In genomic region chr11:67293090-67293489, GRCh38 we compare ENCODE assay signal across 10 cellular contexts. TPM values are rescaled to one million over a fixed set of nuclear protein-coding genes. Genes with fewer than 3 reads are reported as not detected.
DNase-seq lines count a peak whose midpoint lies in the region; ATAC-seq and TF ChIP-seq lines count a peak whose summit lies in the region.
"Had no signal": no experiment of that assay in that cellular context is flagged by ENCODE, and none has a peak within 500 bp of the region (broad histone marks: within the 10 kb centered on the region; RNA-seq: fewer than 3 reads in every experiment).

No MANE protein-coding gene starts in this region.

- no peak for TF ChIP-seq POLR2A in sigmoid colon (IDR thresholded peaks at IDR 0.05)

- peak overlapping the region; percentile 16 for H3K4me3 Mint-ChIP-seq in T-helper 1 cell treated with Interleukin-12 subunit alpha and Interleukin-12 subunit beta and Interleukin-4 antibody, amounts not matched to agents 30 μg/mL and 1 μg/mL, for 36 hours

- H3K9me2 ChIP-seq in OCI-LY7 (ENCODE audit: insufficient read depth, low read length), result no peaks in the 10 kb centered on the region

- H3K27ac Mint-ChIP-seq in T-helper 1 cell treated with Interleukin-12 subunit alpha and Interleukin-12 subunit beta and Interleukin-4 antibody, amounts not matched to agents 30 μg/mL and 1 μg/mL, for 36 hours, result peak overlapping the region; percentile 27

- POLR2A ChIA-PET in OCI-LY7 (lab: Charles Lee), result interaction anchor here (1.0 to 1.3 kb wide), 2 partner anchors 17 to 26 kb away, joined by 3 to 5 read pairs; no protein-coding TSS in a partner anchor

- no TSS peak for BruUV-seq in OCI-LY7 (replicated peaks; lab: Mats Ljungman, UMichigan)

- WGBS in sigmoid colon, 2 donors, result 47 to 52% methylated on average over 3 of the region's 3 CpGs

- H3K27ac ChIP-seq in OCI-LY7 (ENCODE audit: low read depth, low read length, poor library complexity, severe bottlenecking) (no peak overlapping the region), sigmoid colon (no peak overlapping the region)

- H4K20me1 ChIP-seq in OCI-LY7 (ENCODE audit: insufficient read depth, low read length), result no peaks in the 10 kb centered on the region

- H3K36me3 ChIP-seq in OCI-LY7 (ENCODE audit: insufficient read depth, low read length) (peaks cover 84% of the 10 kb centered on the region), sigmoid colon (peaks cover 4 to 36% (median 14%) of the 10 kb centered on the region in 4 donors)

- peaks cover 19% of the 10 kb centered on the region for H3K9me3 Mint-ChIP-seq in T-helper 1 cell treated with Interleukin-12 subunit alpha and Interleukin-12 subunit beta and Interleukin-4 antibody, amounts not matched to agents 30 μg/mL and 1 μg/mL, for 36 hours

- peaks cover 18% of the 10 kb centered on the region; the same call in 1 of the 2 replicates for H3K79me2 ChIP-seq in OCI-LY7 (ENCODE audit: insufficient read depth, low read depth, low read length)

- H3K9me3 ChIP-seq in OCI-LY7 (ENCODE audit: low read length), result peaks cover 28% of the 10 kb centered on the region
- H3K9me3 ChIP-seq in sigmoid colon, result peaks cover 0 to 3% (median 0%) of the 10 kb centered on the region in 4 donors

- no peaks in the 10 kb centered on the region for H3K27me3 Mint-ChIP-seq in T-helper 1 cell treated with Interleukin-12 subunit alpha and Interleukin-12 subunit beta and Interleukin-4 antibody, amounts not matched to agents 30 μg/mL and 1 μg/mL, for 36 hours (ENCODE audit: low read depth)

- TF ChIP-seq EP300 in sigmoid colon (IDR thresholded peaks at IDR 0.05), result no peak

- peak overlapping the region; percentile 10; the same call in 1 of the 2 replicates for H3K4me2 ChIP-seq in OCI-LY7 (ENCODE audit: low read length)

- no peak for TF ChIP-seq CTCF in OCI-LY7 (conservative IDR thresholded peaks at IDR 0.05; ENCODE audit: low read length)
- no peak for TF ChIP-seq CTCF in choroid plexus epithelial cell (conservative IDR thresholded peaks at IDR 0.05; ENCODE audit: low read depth, low read length)
- no peak for TF ChIP-seq CTCF in sigmoid colon (IDR thresholded peaks at IDR 0.05)

- H2AFZ ChIP-seq in OCI-LY7 (ENCODE audit: low read length), result no peak overlapping the region

- H3K4me1 ChIP-seq in OCI-LY7 (ENCODE audit: insufficient read depth, low read length, poor library complexity, severe bottlenecking) (peaks cover 25% of the 10 kb centered on the region), sigmoid colon (peaks cover 0 to 43% (median 26%) of the 10 kb centered on the region in 4 donors)

- peaks cover 25% of the 10 kb centered on the region for H3K4me1 Mint-ChIP-seq in T-helper 1 cell treated with Interleukin-12 subunit alpha and Interleukin-12 subunit beta and Interleukin-4 antibody, amounts not matched to agents 30 μg/mL and 1 μg/mL, for 36 hours (ENCODE audit: low read depth)

- CTCF ChIA-PET in OCI-LY7 (lab: Charles Lee; ENCODE audit: unreplicated experiment), result interaction anchor here (0.6 to 0.7 kb wide), 2 partner anchors 12 to 28 kb away, joined by 3 to 4 read pairs; no protein-coding TSS in a partner anchor

- no peak overlapping the region for H3K4me3 ChIP-seq in OCI-LY7 (ENCODE audit: low read depth, low read length, poor library complexity, severe bottlenecking)
- H3K4me3 ChIP-seq in choroid plexus epithelial cell (ENCODE audit: low read depth, low read length), result no peak overlapping the region
- no peak overlapping the region for H3K4me3 ChIP-seq in sigmoid colon

- intact Hi-C loops in OCI-LY7 (cut with micrococcal nuclease; ENCODE audit: unreplicated experiment) (no loop called here), sigmoid colon (cut with DNase I) (no loop called here)

- DNase-seq in T-helper 1 cell (no peak), OCI-LY7 (ENCODE audit: low spot score) (no peak), choroid plexus epithelial cell (ENCODE audit: low read depth) (peak; percentile 66), non-pigmented ciliary epithelial cell (ENCODE audit: low read depth) (peak; percentile 31), sigmoid colon (no peak), NK-92 (lab: John Stamatoyannopoulos, UW; ENCODE audit: unreplicated experiment) (no peak)
- DNase-seq: activated CD4-positive, CD25-positive, alpha-beta regulatory T cell treated with anti-CD3 and anti-CD28 coated beads, Interleukin-2, amount 50 U/mL, for 72 hours; OCI-M1 had no signal

- no peak for ATAC-seq in HG02763 (IDR thresholded peaks at IDR 0.05; ENCODE audit: unreplicated experiment)

- H3K27me3 ChIP-seq in sigmoid colon, result no peaks in the 10 kb centered on the region

- peaks cover 55% of the 10 kb centered on the region for H3K36me3 Mint-ChIP-seq in T-helper 1 cell treated with Interleukin-12 subunit alpha and Interleukin-12 subunit beta and Interleukin-4 antibody, amounts not matched to agents 30 μg/mL and 1 μg/mL, for 36 hours (ENCODE audit: low read depth)

RNA-seq across cellular contexts. Expression of gene ANKRD13D, which starts 4.0 kb away (rescaled TPM):
- 101 and 136 TPM in 2 replicates for total RNA-seq in OCI-LY7 (2014; rRNA removed; shearing (Covaris generic))
- total RNA-seq in OCI-LY7 (2022) (119 and 136 TPM in 2 replicates), sigmoid colon (10 to 100 TPM; 23.9 to 45.7 (median 24.2) TPM)
- polyA plus RNA-seq in sigmoid colon, result 10 to 100 TPM in 2 of 3 donors, 1 to 10 TPM in 1; 9.0 to 42.2 (median 16.8) TPM

RNA-seq across cellular contexts. Expression of gene SSH3, which starts 10.2 kb away (rescaled TPM):
- 8.4 and 9.2 TPM in 2 replicates for total RNA-seq in OCI-LY7 (2014; rRNA removed; shearing (Covaris generic))
- total RNA-seq in OCI-LY7 (2022) (18.5 and 22.0 TPM in 2 replicates), sigmoid colon (10 to 100 TPM; 20.0 to 37.7 (median 26.6) TPM)
- 10 to 100 TPM; 15.6 to 39.0 (median 21.3) TPM for polyA plus RNA-seq in sigmoid colon

RNA-seq across cellular contexts. Expression of gene GRK2, which starts 26.8 kb away (rescaled TPM):
- 379 and 397 TPM in 2 replicates for total RNA-seq in OCI-LY7 (2014; rRNA removed; shearing (Covaris generic))
- total RNA-seq in OCI-LY7 (2022) (280 and 373 TPM in 2 replicates), sigmoid colon (10 to 100 TPM; 32.1 to 48.2 (median 38.9) TPM)
- 100 to 1,000 TPM in 1 of 3 donors, 10 to 100 TPM in 2; 88.3 to 152 (median 92.0) TPM for polyA plus RNA-seq in sigmoid colon

Comparison
In these comparisons a context has a peak if more than half of its experiments do, and no peak if none do; other contexts are left out.
1. DNase-seq: peak in choroid plexus epithelial cell (single experiment) and non-pigmented ciliary epithelial cell (single experiment); none in T-helper 1 cell (0 of 5), OCI-LY7 (single experiment), sigmoid colon (single experiment) and NK-92 (single experiment).
2. RNA of gene GRK2, which starts 26.8 kb away (total RNA-seq): 280 to 397 TPM in OCI-LY7; 32.1 to 48.2 TPM in sigmoid colon; every median in the first group is over 4 times any median in the second.